ENCODE assay signal across 13 cellular contexts in the genomic region with DNA sequence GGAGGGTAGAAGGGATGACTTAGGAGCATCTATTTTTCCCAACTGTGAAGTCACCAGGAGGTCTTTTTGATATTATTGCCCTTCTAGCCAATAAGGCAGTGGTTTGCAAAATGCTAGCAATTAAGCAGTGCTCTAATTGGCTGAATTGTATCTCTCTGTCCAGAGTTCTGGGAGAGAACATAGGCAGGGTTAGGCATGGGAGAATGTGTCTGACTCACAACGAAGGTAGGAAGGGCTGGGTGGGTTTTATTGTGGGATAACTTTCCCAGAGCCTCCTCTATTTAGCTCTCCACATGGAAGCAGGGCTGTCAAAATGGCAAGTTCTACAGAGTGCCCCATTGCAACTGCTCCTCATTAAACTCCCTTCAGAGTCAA.
DNase-seq lines count a peak whose midpoint lies in the region; ATAC-seq and TF ChIP-seq lines count a peak whose summit lies in the region.
"Had no signal": no experiment of that assay in that cellular context is flagged by ENCODE, and none has a peak within 500 bp of the region (broad histone marks: within the 10 kb centered on the region; RNA-seq: fewer than 3 reads in every experiment).

No MANE protein-coding gene starts in this region.

- CTCF ChIA-PET in mammary epithelial cell (lab: Charles Lee; ENCODE audit: low non-redundant PET), result no interaction called here

- H3K36me3 ChIP-seq in mammary epithelial cell (ENCODE audit: insufficient read depth, low read length), result no peaks in the 10 kb centered on the region
- H3K36me3 ChIP-seq in breast epithelium, result no peaks in the 10 kb centered on the region
- H3K36me3 ChIP-seq: spleen had no signal

- TF ChIP-seq CTCF in mammary epithelial cell (conservative IDR thresholded peaks at IDR 0.05 in 1 of 2, IDR thresholded peaks at IDR 0.05 in 1 of 2; ENCODE audit: extremely low read depth in 1 of 2, insufficient read depth in 1 of 2, low read depth in 1 of 2, low read length in 2 of 2) (no peak), breast epithelium (IDR thresholded peaks at IDR 0.05) (no peak), type B pancreatic cell (conservative IDR thresholded peaks at IDR 0.05) (no peak)

- BruUV-seq in mammary epithelial cell (replicated peaks; lab: Mats Ljungman, UMichigan), result no TSS peak

- peaks cover 24% of the 10 kb centered on the region for H3K27me3 Mint-ChIP-seq in type B pancreatic cell
- H3K27me3 Mint-ChIP-seq: activated naive CD4-positive, alpha-beta T cell treated with anti-CD3 and anti-CD28 coated beads, Interleukin-2, amount 10 ng/mL, durations not matched to agents 7 days and 5 days had no signal

- no peak overlapping the region for H3K9ac ChIP-seq in mammary epithelial cell (ENCODE audit: insufficient read depth, low read length)

- in situ Hi-C loops in mammary epithelial cell (cut with MboI; ENCODE audit: low sequenced_read_pairs in 2 of 2), result loop anchor here in 1 of 2 donors (25.0 kb wide), 2 partner anchors 408 to 583 kb away; a partner anchor contains a TSS

- H4K20me1 ChIP-seq in mammary epithelial cell (ENCODE audit: insufficient read depth, low read length), result no peaks in the 10 kb centered on the region

- peak; percentile 46 for DNase-seq in mammary epithelial cell
- DNase-seq in breast epithelium (ENCODE audit: low spot score in 2 of 2), result no peak
- DNase-seq in RPMI7951 (ENCODE audit: low read depth), result peak; percentile 74
- DNase-seq in activated CD4-positive, CD25-positive, alpha-beta regulatory T cell (lab: John Stamatoyannopoulos, UW), result no peak
- no peak for DNase-seq in type B pancreatic cell (ENCODE audit: extremely low spot score, unreplicated experiment)
- DNase-seq in NCI-H2081 treated with DMSO at 0.1 percent for 48 hours (lab: John Stamatoyannopoulos, UW), result no peak
- DNase-seq: activated naive CD4-positive, alpha-beta T cell treated with anti-CD3 and anti-CD28 coated beads, Interleukin-2, amount 10 ng/mL, durations not matched to agents 7 days and 5 days; AML-193; effector CD8-positive, alpha-beta T cell; spleen had no signal

- intact Hi-C loops in mammary epithelial cell (cut with micrococcal nuclease), result no loop called here
- intact Hi-C loops in breast epithelium (cut with DNase I; ENCODE audit: low total_unique reads), result no loop called here

- no peaks in the 10 kb centered on the region for H3K9me3 Mint-ChIP-seq in type B pancreatic cell
- H3K9me3 Mint-ChIP-seq: stimulated activated effector memory CD8-positive, alpha-beta T cell treated with anti-CD3 and anti-CD28 coated beads, Interleukin-12 subunit alpha, Interleukin-12 subunit beta, amount 100 ng/mL, for 72 hours had no signal

- no peak overlapping the region for H3K4me2 ChIP-seq in mammary epithelial cell (ENCODE audit: insufficient read depth, low read depth, low read length)

- H3K4me1 ChIP-seq in mammary epithelial cell (ENCODE audit: insufficient read depth, low read length) (no peaks in the 10 kb centered on the region), breast epithelium (no peaks in the 10 kb centered on the region)

- H3K27me3 ChIP-seq in mammary epithelial cell (ENCODE audit: insufficient read depth, low read length) (no peaks in the 10 kb centered on the region), breast epithelium (no peaks in the 10 kb centered on the region)

- H3K79me2 ChIP-seq in mammary epithelial cell (ENCODE audit: insufficient read depth, low read length), result no peaks in the 10 kb centered on the region

- TF ChIP-seq POLR2A in breast epithelium (IDR thresholded peaks at IDR 0.05), result no peak

- H3K4me3 ChIP-seq in mammary epithelial cell (replicated peaks in 1 of 3; ENCODE audit: insufficient read depth in 1 of 3, low read depth in 2 of 3, low read length in 3 of 3) (no peak overlapping the region), breast epithelium (no peak overlapping the region)
- H3K4me3 ChIP-seq: spleen had no signal

- WGBS in mammary epithelial cell (ENCODE audit: low coverage, missing lambda C conversion rate), result 100% methylated on average over 1 of the region's 1 CpG

- dilution Hi-C loops in mammary epithelial cell (cut with HindIII; ENCODE audit: low sequenced_read_pairs), result no loop called here

- ATAC-seq in HG03060 (IDR thresholded peaks at IDR 0.05; ENCODE audit: low read depth, unreplicated experiment), result peak; percentile 0
- ATAC-seq in SK-N-SH treated with all-trans-retinoic acid at 6 μM for 48 hours, result no peak

- no peak overlapping the region for H3K27ac Mint-ChIP-seq in type B pancreatic cell
- H3K27ac Mint-ChIP-seq: activated naive CD4-positive, alpha-beta T cell treated with anti-CD3 and anti-CD28 coated beads, Interleukin-2, amount 10 ng/mL, durations not matched to agents 7 days and 5 days had no signal

- no peaks in the 10 kb centered on the region for H3K36me3 Mint-ChIP-seq in type B pancreatic cell
- H3K36me3 Mint-ChIP-seq: activated naive CD4-positive, alpha-beta T cell treated with anti-CD3 and anti-CD28 coated beads, Interleukin-2, amount 10 ng/mL, durations not matched to agents 7 days and 5 days; stimulated activated effector memory CD8-positive, alpha-beta T cell treated with anti-CD3 and anti-CD28 coated beads, Interleukin-12 subunit alpha, Interleukin-12 subunit beta, amount 100 ng/mL, for 72 hours had no signal

- H2AFZ ChIP-seq in mammary epithelial cell (ENCODE audit: low read depth, low read length), result no peak overlapping the region

- no peak overlapping the region for H3K4me3 Mint-ChIP-seq in type B pancreatic cell
- H3K4me3 Mint-ChIP-seq: activated naive CD4-positive, alpha-beta T cell treated with anti-CD3 and anti-CD28 coated beads, Interleukin-2, amount 10 ng/mL, durations not matched to agents 7 days and 5 days had no signal

- H3K9me3 ChIP-seq in mammary epithelial cell (replicated peaks; ENCODE audit: insufficient read depth, low read length), result no peaks in the 10 kb centered on the region
- H3K9me3 ChIP-seq in breast epithelium, result no peaks in the 10 kb centered on the region
- H3K9me3 ChIP-seq: spleen had no signal

- peaks cover 37% of the 10 kb centered on the region for H3K4me1 Mint-ChIP-seq in type B pancreatic cell (ENCODE audit: unreplicated experiment)
- H3K4me1 Mint-ChIP-seq: activated naive CD4-positive, alpha-beta T cell treated with anti-CD3 and anti-CD28 coated beads, Interleukin-2, amount 10 ng/mL, durations not matched to agents 7 days and 5 days had no signal

- H3K27ac ChIP-seq in mammary epithelial cell (ENCODE audit: insufficient read depth, low read depth, low read length), result no peak overlapping the region
- no peak overlapping the region for H3K27ac ChIP-seq in breast epithelium
- H3K27ac ChIP-seq: spleen had no signal

TF ChIP-seq in SK-N-SH treated with all-trans-retinoic acid at 6 μM for 48 hours, 23 proteins besides CTCF, POLR2A, EP300 and RAD21 (continues in another document):
- TF ChIP-seq PPARA (CRISPR knock-in tag; IDR thresholded peaks at IDR 0.05; ENCODE audit: borderline replicate concordance) (no peak), ZFP3 (CRISPR knock-in tag; IDR thresholded peaks at IDR 0.05) (no peak), BACH2 (CRISPR knock-in tag; IDR thresholded peaks at IDR 0.05; ENCODE audit: borderline replicate concordance) (no peak), OSR1 (CRISPR knock-in tag; IDR thresholded peaks at IDR 0.05) (no peak), ZNF70 (CRISPR knock-in tag; IDR thresholded peaks at IDR 0.05) (no peak), ZNF8 (CRISPR knock-in tag; IDR thresholded peaks at IDR 0.05) (no peak), ZNF565 (CRISPR knock-in tag; conservative IDR thresholded peaks at IDR 0.05; ENCODE audit: low read depth) (no peak), RARB (CRISPR knock-in tag; IDR thresholded peaks at IDR 0.05) (no peak), GLIS3 (CRISPR knock-in tag; IDR thresholded peaks at IDR 0.05) (no peak), TCF4 (CRISPR knock-in tag; IDR thresholded peaks at IDR 0.05; ENCODE audit: borderline replicate concordance) (no peak), CSDC2 (CRISPR knock-in tag; IDR thresholded peaks at IDR 0.05) (no peak), ESRRG (CRISPR knock-in tag; IDR thresholded peaks at IDR 0.05) (no peak), SNAI2 (CRISPR knock-in tag; IDR thresholded peaks at IDR 0.05) (no peak), ARNTL (CRISPR knock-in tag; IDR thresholded peaks at IDR 0.05; ENCODE audit: borderline replicate concordance, low read depth) (no peak), TOX (CRISPR knock-in tag; IDR thresholded peaks at IDR 0.05; ENCODE audit: borderline replicate concordance) (no peak)
- TF ChIP-seq, protein P1, sequence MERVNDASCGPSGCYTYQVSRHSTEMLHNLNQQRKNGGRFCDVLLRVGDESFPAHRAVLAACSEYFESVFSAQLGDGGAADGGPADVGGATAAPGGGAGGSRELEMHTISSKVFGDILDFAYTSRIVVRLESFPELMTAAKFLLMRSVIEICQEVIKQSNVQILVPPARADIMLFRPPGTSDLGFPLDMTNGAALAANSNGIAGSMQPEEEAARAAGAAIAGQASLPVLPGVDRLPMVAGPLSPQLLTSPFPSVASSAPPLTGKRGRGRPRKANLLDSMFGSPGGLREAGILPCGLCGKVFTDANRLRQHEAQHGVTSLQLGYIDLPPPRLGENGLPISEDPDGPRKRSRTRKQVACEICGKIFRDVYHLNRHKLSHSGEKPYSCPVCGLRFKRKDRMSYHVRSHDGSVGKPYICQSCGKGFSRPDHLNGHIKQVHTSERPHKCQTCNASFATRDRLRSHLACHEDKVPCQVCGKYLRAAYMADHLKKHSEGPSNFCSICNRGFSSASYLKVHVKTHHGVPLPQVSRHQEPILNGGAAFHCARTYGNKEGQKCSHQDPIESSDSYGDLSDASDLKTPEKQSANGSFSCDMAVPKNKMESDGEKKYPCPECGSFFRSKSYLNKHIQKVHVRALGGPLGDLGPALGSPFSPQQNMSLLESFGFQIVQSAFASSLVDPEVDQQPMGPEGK (CRISPR knock-in tag; IDR thresholded peaks at IDR 0.05; ENCODE audit: borderline replicate concordance), result no peak
- TF ChIP-seq, protein P2, sequence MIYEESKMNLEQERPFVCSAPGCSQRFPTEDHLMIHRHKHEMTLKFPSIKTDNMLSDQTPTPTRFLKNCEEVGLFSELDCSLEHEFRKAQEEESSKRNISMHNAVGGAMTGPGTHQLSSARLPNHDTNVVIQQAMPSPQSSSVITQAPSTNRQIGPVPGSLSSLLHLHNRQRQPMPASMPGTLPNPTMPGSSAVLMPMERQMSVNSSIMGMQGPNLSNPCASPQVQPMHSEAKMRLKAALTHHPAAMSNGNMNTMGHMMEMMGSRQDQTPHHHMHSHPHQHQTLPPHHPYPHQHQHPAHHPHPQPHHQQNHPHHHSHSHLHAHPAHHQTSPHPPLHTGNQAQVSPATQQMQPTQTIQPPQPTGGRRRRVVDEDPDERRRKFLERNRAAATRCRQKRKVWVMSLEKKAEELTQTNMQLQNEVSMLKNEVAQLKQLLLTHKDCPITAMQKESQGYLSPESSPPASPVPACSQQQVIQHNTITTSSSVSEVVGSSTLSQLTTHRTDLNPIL (CRISPR knock-in tag; IDR thresholded peaks at IDR 0.05; ENCODE audit: low read depth), result no peak

Comparison
In these comparisons a context has a peak if more than half of its experiments do, and no peak if none do; other contexts are left out.
1. DNase-seq: peak in mammary epithelial cell (single experiment) and RPMI7951 (single experiment); none in breast epithelium (0 of 2), activated CD4-positive, CD25-positive, alpha-beta regulatory T cell (0 of 4), type B pancreatic cell (single experiment) and NCI-H2081 treated with DMSO at 0.1 percent for 48 hours (single experiment).